Comparison of ENCODE assay signal across 11 cellular contexts in genomic region chr12:30126944-30127343, GRCh38.
"Had no signal": no experiment of that assay in that cellular context is flagged by ENCODE, and none has a peak within 500 bp of the region (broad histone marks: within the 10 kb centered on the region; RNA-seq: fewer than 3 reads in every experiment).

No MANE protein-coding gene starts in this region.

- H3K4me3 ChIP-seq: GM23248, HAP-1, K562 had no signal

- H3K4me2 ChIP-seq: KMS-11 had no signal

- ATAC-seq: HCT116, K562 had no signal

- H3K27ac ChIP-seq: GM23248, KMS-11 had no signal

- H3K27ac Mint-ChIP-seq: HFFc6 had no signal

- H3K4me1 ChIP-seq: HAP-1 had no signal

- H3K4me3 Mint-ChIP-seq: HFFc6 had no signal

- H3K9me3 ChIP-seq: HAP-1 had no signal

- FAIRE-seq: HTR-8/SVneo, K562 had no signal

- DNase-seq: GM23248, GOT3, H7, HFFc6, IMR-90, Karpas-422 had no signal

- H3K36me3 ChIP-seq: HAP-1 had no signal
